In the genomic region with DNA sequence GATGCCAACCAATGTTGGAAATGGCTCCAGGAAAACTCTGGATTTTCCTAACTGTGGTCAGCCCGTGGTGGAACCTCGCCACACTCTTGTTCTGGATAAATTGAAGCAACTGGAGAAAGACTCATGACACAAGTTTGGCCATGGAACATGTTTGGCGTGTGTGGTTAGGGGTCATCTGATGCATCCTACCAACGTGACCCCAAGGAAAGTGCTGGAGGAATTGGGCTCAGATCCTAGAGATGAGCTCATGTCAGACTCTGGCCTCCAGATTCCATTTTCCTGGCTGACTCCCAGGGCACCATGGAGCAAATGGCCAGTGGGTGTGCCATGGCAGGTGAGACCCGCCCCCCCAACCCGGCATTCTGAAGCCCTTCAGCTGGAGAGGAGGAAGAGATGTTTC, we compare ENCODE assay signal across 23 cellular contexts. TPM values are rescaled to one million over a fixed set of nuclear protein-coding genes. Genes with fewer than 3 reads are reported as not detected.
"Had no signal": no experiment of that assay in that cellular context is flagged by ENCODE, and none has a peak within 500 bp of the region (broad histone marks: within the 10 kb centered on the region; RNA-seq: fewer than 3 reads in every experiment).

No MANE protein-coding gene starts in this region.

- H3K27ac Mint-ChIP-seq: activated CD8-positive, alpha-beta T cell treated with anti-CD3 and anti-CD28 coated beads for 36 hours; activated naive CD4-positive, alpha-beta T cell treated with anti-CD3 and anti-CD28 coated beads, Interleukin-2, amount 50 U/mL, for 24 hours had no signal

- H3K4me1 Mint-ChIP-seq: activated naive CD4-positive, alpha-beta T cell treated with anti-CD3 and anti-CD28 coated beads, Interleukin-2, amount 50 U/mL, for 24 hours had no signal

- H3K9me3 Mint-ChIP-seq: activated CD8-positive, alpha-beta T cell treated with anti-CD3 and anti-CD28 coated beads for 36 hours; activated naive CD4-positive, alpha-beta T cell treated with anti-CD3 and anti-CD28 coated beads, Interleukin-2, amount 50 U/mL, for 24 hours had no signal

- DNase-seq: activated CD4-positive, alpha-beta T cell treated with anti-CD3 and anti-CD28 coated beads for 4 hours; activated CD8-positive, alpha-beta memory T cell treated with anti-CD3 and anti-CD28 coated beads, Interleukin-2, amount 50 U/mL, for 4 hours; activated CD8-positive, alpha-beta T cell treated with anti-CD3 and anti-CD28 coated beads for 36 hours; cerebellar nuclear complex; Karpas-422; NCI-H1092; NCI-H1417; NCI-H2029; NCI-H2107; NCI-H2171 treated with DMSO at 0.1 percent for 48 hours; NCI-H226; NCI-H510A; NCI-H526 treated with DMSO at 0.1 percent for 48 hours; NCI-H82; Right ventricle myocardium superior; SJCRH30; SK-N-SH; T-helper 1 cell had no signal

- H3K36me3 Mint-ChIP-seq: activated naive CD4-positive, alpha-beta T cell treated with anti-CD3 and anti-CD28 coated beads, Interleukin-2, amount 50 U/mL, for 24 hours had no signal

- ATAC-seq: activated CD4-positive, CD25-positive, alpha-beta regulatory T cell treated with anti-CD3 and anti-CD28 coated beads, Interleukin-2, amount 50 U/mL, for 24 hours; activated CD8-positive, alpha-beta T cell treated with anti-CD3 and anti-CD28 coated beads for 36 hours had no signal

- H3K4me3 Mint-ChIP-seq: activated CD8-positive, alpha-beta T cell treated with anti-CD3 and anti-CD28 coated beads for 36 hours; activated naive CD4-positive, alpha-beta T cell treated with anti-CD3 and anti-CD28 coated beads, Interleukin-2, amount 50 U/mL, for 24 hours had no signal

- H3K27me3 Mint-ChIP-seq: activated CD8-positive, alpha-beta T cell treated with anti-CD3 and anti-CD28 coated beads for 36 hours; activated naive CD4-positive, alpha-beta T cell treated with anti-CD3 and anti-CD28 coated beads, Interleukin-2, amount 50 U/mL, for 24 hours had no signal

RNA-seq across cellular contexts. Expression of a gene that starts 58.5 kb away (rescaled TPM):
- total RNA-seq: activated CD8-positive, alpha-beta T cell treated with anti-CD3 and anti-CD28 coated beads for 36 hours; cardiac septum; OCI-LY7; Right ventricle myocardium superior; T-helper 2 cell treated with Interferon-gamma antibody and Interleukin-4, amounts not matched to agents 100 ng/mL and 5 ng/mL, for 36 hours had no signal
